1 cellular context compared by ENCODE assay signal in genomic region chr1:184270556-184270955, GRCh38.
TF ChIP-seq lines count a peak whose summit lies in the region.

No MANE protein-coding gene starts in this region.

TF ChIP-seq in H1, 55 proteins besides CTCF, POLR2A, EP300 and RAD21:
- TF ChIP-seq JUND (IDR thresholded peaks at IDR 0.05; ENCODE audit: low read length) (no peak), SIN3A (conservative IDR thresholded peaks at IDR 0.05 in 1 of 2, IDR thresholded peaks at IDR 0.05 in 1 of 2; ENCODE audit: low read depth in 1 of 2, low read length in 2 of 2) (peak; percentile 32 to 61; a peak in 1 of 4 replicates), TEAD4 (IDR thresholded peaks at IDR 0.05; ENCODE audit: low read depth, low read length) (peak; percentile 88)
